8 cellular contexts compared by ENCODE assay signal in genomic region chr10:73911553-73912004, GRCh38. TPM values are rescaled to one million over a fixed set of nuclear protein-coding genes. Genes with fewer than 3 reads are reported as not detected.
DNase-seq lines count a peak whose midpoint lies in the region; ATAC-seq and TF ChIP-seq lines count a peak whose summit lies in the region.

No MANE protein-coding gene starts in this region.

- H3K9me3 ChIP-seq in SK-N-MC (ENCODE audit: low read depth, low read length) = no peaks in the 10 kb centered on the region

- H3K9ac ChIP-seq in SK-N-MC (ENCODE audit: insufficient read length) = no peak overlapping the region
- no peak overlapping the region for H3K9ac ChIP-seq in rectal smooth muscle tissue (ENCODE audit: low read length)

- no peaks in the 10 kb centered on the region for H3K27me3 ChIP-seq in rectal smooth muscle tissue (ENCODE audit: control insufficient read depth, insufficient read depth, low read length)

- DNase-seq in GM12864 (ENCODE audit: low read depth) (no peak), SK-N-MC (ENCODE audit: low read depth, low spot score) (no peak), fibroblast of villous mesenchyme (ENCODE audit: low read depth) (peak; percentile 59), germinal center (ENCODE audit: low spot score) (no peak), NCI-H1436 treated with DMSO at 0.1 percent for 48 hours (lab: John Stamatoyannopoulos, UW) (no peak), NCI-H2029 treated with DMSO at 0.1 percent for 48 hours (lab: John Stamatoyannopoulos, UW) (no peak)

- TF ChIP-seq CTCF in GM12864 (IDR thresholded peaks at IDR 0.05; ENCODE audit: low read depth, low read length, missing control alignments) (no peak), fibroblast of villous mesenchyme (IDR thresholded peaks at IDR 0.05; ENCODE audit: insufficient read depth, low read depth, low read length) (no peak)

- ATAC-seq in HG02798 (IDR thresholded peaks at IDR 0.05; ENCODE audit: poor library complexity, unreplicated experiment) = no peak

- H3K36me3 ChIP-seq in SK-N-MC (ENCODE audit: insufficient read depth, low read length) (no peaks in the 10 kb centered on the region), rectal smooth muscle tissue (ENCODE audit: control insufficient read depth, insufficient read depth, low read length) (no peaks in the 10 kb centered on the region)

- H3K4me3 ChIP-seq in GM12864 (ENCODE audit: low read depth, low read length) = peak overlapping the region; percentile 47
- H3K4me3 ChIP-seq in SK-N-MC = peak overlapping the region; percentile 71
- H3K4me3 ChIP-seq in fibroblast of villous mesenchyme (ENCODE audit: low read depth, low read length) = peak overlapping the region; percentile 77
- H3K4me3 ChIP-seq in rectal smooth muscle tissue (ENCODE audit: low read length) = peak overlapping the region; percentile 57

- H3K27ac ChIP-seq in SK-N-MC (no peak overlapping the region), rectal smooth muscle tissue (ENCODE audit: low read depth, low read length) (no peak overlapping the region)

- peaks cover 4% of the 10 kb centered on the region for H3K4me1 ChIP-seq in rectal smooth muscle tissue (ENCODE audit: control insufficient read depth, insufficient read depth, low read length)

RNA-seq across cellular contexts. Expression of gene PLAU, which starts 0.6 kb away (rescaled TPM):
- total RNA-seq in fibroblast of villous mesenchyme = 104 and 111 TPM in 2 replicates

RNA-seq across cellular contexts. Expression of gene CAMK2G, which starts 37.2 kb away (rescaled TPM):
- 30.6 and 36.7 TPM in 2 replicates for total RNA-seq in fibroblast of villous mesenchyme
